ENCODE assay signal across 21 cellular contexts in genomic region chr3:177946515-177946914, GRCh38.
DNase-seq lines count a peak whose midpoint lies in the region; ATAC-seq and TF ChIP-seq lines count a peak whose summit lies in the region.
"Had no signal": no experiment of that assay in that cellular context is flagged by ENCODE, and none has a peak within 500 bp of the region (broad histone marks: within the 10 kb centered on the region; RNA-seq: fewer than 3 reads in every experiment).

No MANE protein-coding gene starts in this region.

- H3K4me3 ChIP-seq in ACC112 (ENCODE audit: low read depth, low read length) (no peak overlapping the region), SK-N-MC (peak overlapping the region; percentile 52), osteoblast (ENCODE audit: insufficient read depth, low read length) (no peak overlapping the region), ascending aorta (no peak overlapping the region)
- H3K4me3 ChIP-seq: A549, BLaER1, GM12878, GM23338, HAP-1, Peyer's patch had no signal

- no peak for TF ChIP-seq CTCF in osteoblast (IDR thresholded peaks at IDR 0.05; ENCODE audit: extremely low read depth, low read depth, low read length)
- TF ChIP-seq CTCF in ascending aorta (IDR thresholded peaks at IDR 0.05): no peak

- no peak overlapping the region for H3K9ac ChIP-seq in SK-N-MC (ENCODE audit: insufficient read length)
- H3K9ac ChIP-seq: BLaER1 had no signal

- H3K4me1 ChIP-seq in ACC112 (ENCODE audit: control insufficient read depth, insufficient read depth, low read length, unreplicated experiment) (peaks cover 19% of the 10 kb centered on the region), osteoblast (ENCODE audit: insufficient read depth, low read length) (peaks cover 16% of the 10 kb centered on the region), ascending aorta (peaks cover 0 to 8% of the 10 kb centered on the region in 2 donors)
- H3K4me1 ChIP-seq: HAP-1, Peyer's patch had no signal

- POLR2A ChIA-PET in naive thymus-derived CD8-positive, alpha-beta T cell (lab: Charles Lee): no interaction called here

- no peaks in the 10 kb centered on the region for H3K79me2 ChIP-seq in ACC112 (ENCODE audit: control insufficient read depth, insufficient read depth, low read length, unreplicated experiment)
- H3K79me2 ChIP-seq in osteoblast (ENCODE audit: insufficient read depth, low read length): no peaks in the 10 kb centered on the region

- peaks cover 0 to 4% (median 3%) of the 10 kb centered on the region in 3 donors for H3K36me3 Mint-ChIP-seq in naive thymus-derived CD8-positive, alpha-beta T cell

- peaks cover 0 to 7% (median 0%) of the 10 kb centered on the region in 9 donors for H3K9me3 Mint-ChIP-seq in naive thymus-derived CD8-positive, alpha-beta T cell
- H3K9me3 Mint-ChIP-seq: GM23338 had no signal

- no peaks in the 10 kb centered on the region for H3K27me3 Mint-ChIP-seq in naive thymus-derived CD8-positive, alpha-beta T cell
- H3K27me3 Mint-ChIP-seq: CD4-positive, alpha-beta T cell had no signal

- no peaks in the 10 kb centered on the region for H3K27me3 ChIP-seq in ACC112 (ENCODE audit: insufficient read depth, low read length)
- H3K27me3 ChIP-seq in osteoblast (ENCODE audit: insufficient read depth, low read length): no peaks in the 10 kb centered on the region
- H3K27me3 ChIP-seq in ascending aorta: no peaks in the 10 kb centered on the region
- H3K27me3 ChIP-seq: BLaER1, Peyer's patch had no signal

- DNase-seq in SK-N-MC (ENCODE audit: low read depth, low spot score) (no peak), fibroblast of peridontal ligament (ENCODE audit: extremely low read depth) (peak; percentile 37), osteoblast (ENCODE audit: insufficient read length, low spot score, missing footprints) (no peak), ascending aorta (ENCODE audit: low spot score in 2 of 2) (no peak)
- no peak for DNase-seq in activated CD4-positive, alpha-beta T cell treated with anti-CD3 and anti-CD28 coated beads, Interleukin-2, amount 50 U/mL, for 1 hour
- DNase-seq in naive thymus-derived CD8-positive, alpha-beta T cell: no peak
- DNase-seq: CD4-positive, alpha-beta T cell; COR-L47; DMS79; KG1; NCI-H1092 treated with DMSO at 0.1 percent for 48 hours; NCI-H1436 treated with DMSO at 0.1 percent for 48 hours; NCI-H1930; NCI-H524 treated with DMSO at 0.1 percent for 48 hours; Peyer's patch had no signal

- H4K20me1 ChIP-seq in osteoblast (ENCODE audit: insufficient read depth, low read length): no peaks in the 10 kb centered on the region
- H4K20me1 ChIP-seq: BLaER1 had no signal

- H2AFZ ChIP-seq in ACC112 (ENCODE audit: low read length, unreplicated experiment) (no peak overlapping the region), osteoblast (ENCODE audit: low read length) (no peak overlapping the region)
- H2AFZ ChIP-seq: GM23338 had no signal

- ATAC-seq in naive thymus-derived CD8-positive, alpha-beta T cell: no peak
- ATAC-seq: A549, GM12878, GM23338 had no signal

- no peak overlapping the region for H3K27ac Mint-ChIP-seq in naive thymus-derived CD8-positive, alpha-beta T cell
- H3K27ac Mint-ChIP-seq: GM23338 had no signal

- peaks cover 18 to 43% (median 30%) of the 10 kb centered on the region in 4 donors for H3K4me1 Mint-ChIP-seq in naive thymus-derived CD8-positive, alpha-beta T cell

- H3K9me3 ChIP-seq in SK-N-MC (ENCODE audit: low read depth, low read length) (no peaks in the 10 kb centered on the region), osteoblast (ENCODE audit: low read depth, low read length) (no peaks in the 10 kb centered on the region), ascending aorta (no peaks in the 10 kb centered on the region)
- H3K9me3 ChIP-seq: A549, HAP-1, Peyer's patch had no signal

- H3K27ac ChIP-seq in ACC112 (ENCODE audit: low read depth, low read length) (peak overlapping the region; percentile 79), SK-N-MC (peak overlapping the region; percentile 81), osteoblast (ENCODE audit: low read depth, low read length) (peak overlapping the region; percentile 15), ascending aorta (no peak overlapping the region)
- H3K27ac ChIP-seq: Peyer's patch had no signal

- H3K4me2 ChIP-seq in osteoblast (ENCODE audit: insufficient read depth, low read length): peak overlapping the region; percentile 26
- H3K4me2 ChIP-seq: BLaER1, GM23338 had no signal

- no peaks in the 10 kb centered on the region for H3K36me3 ChIP-seq in ACC112 (ENCODE audit: insufficient read depth, low read length)
- H3K36me3 ChIP-seq in SK-N-MC (ENCODE audit: insufficient read depth, low read length): no peaks in the 10 kb centered on the region
- H3K36me3 ChIP-seq in osteoblast (ENCODE audit: insufficient read depth, low read length): no peaks in the 10 kb centered on the region
- no peaks in the 10 kb centered on the region for H3K36me3 ChIP-seq in ascending aorta
- H3K36me3 ChIP-seq: HAP-1, Peyer's patch had no signal

- intact Hi-C loops in ascending aorta (cut with DNase I): no loop called here

- no peak overlapping the region for H3K4me3 Mint-ChIP-seq in naive thymus-derived CD8-positive, alpha-beta T cell
- H3K4me3 Mint-ChIP-seq: CD4-positive, alpha-beta T cell; GM23338 had no signal

Comparison
In these comparisons a context has a peak if more than half of its experiments do, and no peak if none do; other contexts are left out.
1. H3K27ac ChIP-seq: peak in ACC112 (single experiment), SK-N-MC (single experiment) and osteoblast (single experiment); none in ascending aorta (0 of 2).